ENCODE assay signal across 1 cellular context in genomic region chr6:158869604-158870417, GRCh38.
TF ChIP-seq lines count a peak whose summit lies in the region.

No MANE protein-coding gene starts in this region.

TF ChIP-seq in K562, 482 proteins besides CTCF, POLR2A, EP300 and RAD21 (continued from another document and continues in another):
- TF ChIP-seq MYC (IDR thresholded peaks at IDR 0.05; ENCODE audit: low read depth, low read length) (peak; percentile 41), MYC (CRISPR knock-in tag; IDR thresholded peaks at IDR 0.05; ENCODE audit: borderline replicate concordance, low read depth) (0 out of 2 replicates have a peak, but pooled peaks have one; percentile 36), NCOA4 (IDR thresholded peaks at IDR 0.05; ENCODE audit: partially characterized antibody) (no peak), FOXK1 (CRISPR knock-in tag; IDR thresholded peaks at IDR 0.05; ENCODE audit: borderline replicate concordance) (peak; percentile 83; the same call in 1 of the 2 replicates), ZSCAN32 (CRISPR knock-in tag; IDR thresholded peaks at IDR 0.05) (peak; percentile 12; the same call in 1 of the 2 replicates), ZSCAN29 (IDR thresholded peaks at IDR 0.05) (0 out of 2 replicates have a peak, but pooled peaks have one; percentile 20), HSF4 (CRISPR knock-in tag; IDR thresholded peaks at IDR 0.05; ENCODE audit: borderline replicate concordance) (no peak), ETV6 (IDR thresholded peaks at IDR 0.05; ENCODE audit: borderline replicate concordance in 1 of 2, low read depth in 2 of 2, low read length in 1 of 2) (peak in 1 of 2 experiments; percentile 27; a peak in 1 of 4 replicates), ETV6 (CRISPR knock-in tag; IDR thresholded peaks at IDR 0.05; ENCODE audit: borderline replicate concordance) (peak; percentile 94; the same call in 1 of the 2 replicates), TRIM28 (IDR thresholded peaks at IDR 0.05) (peak; percentile 58; the same call in 1 of the 2 replicates), RFX7 (CRISPR knock-in tag; IDR thresholded peaks at IDR 0.05) (no peak), CHD1 (IDR thresholded peaks at IDR 0.05; ENCODE audit: low read length) (peak; percentile 78), GTF2A2 (tag; IDR thresholded peaks at IDR 0.05) (peak; percentile 68; the same call in 1 of the 2 replicates), ZKSCAN1 (IDR thresholded peaks at IDR 0.05; ENCODE audit: low read depth, low read length) (peak; percentile 43; the same call in 1 of the 2 replicates), DMBX1 (CRISPR knock-in tag; IDR thresholded peaks at IDR 0.05; ENCODE audit: borderline replicate concordance) (peak; percentile 54), NR4A1 (CRISPR knock-in tag; IDR thresholded peaks at IDR 0.05) (peak; percentile 93; the same call in 1 of the 2 replicates), NR4A1 (tag; IDR thresholded peaks at IDR 0.05) (peak; percentile 15; the same call in 1 of the 2 replicates), NFE2 (IDR thresholded peaks at IDR 0.05; ENCODE audit: low read depth) (peak; percentile 18; the same call in 1 of the 2 replicates), RFX1 (IDR thresholded peaks at IDR 0.05) (peak; percentile 61), ZNF316 (IDR thresholded peaks at IDR 0.05) (no peak), SETDB1 (IDR thresholded peaks at IDR 0.05; ENCODE audit: low read length) (peak; percentile 24), MCM3 (IDR thresholded peaks at IDR 0.05) (no peak), ATF4 (CRISPR knock-in tag; IDR thresholded peaks at IDR 0.05) (0 out of 2 replicates have a peak, but pooled peaks have one; percentile 3), HDAC2 (IDR thresholded peaks at IDR 0.05) (no peak; the same call in none of the 2 replicates), CBX8 (IDR thresholded peaks at IDR 0.05; ENCODE audit: borderline replicate concordance, extremely low read depth, low read depth, low read length, poor library complexity, severe bottlenecking) (no peak), ZNF511 (CRISPR knock-in tag; IDR thresholded peaks at IDR 0.05) (peak; percentile 98), MYNN (IDR thresholded peaks at IDR 0.05) (no peak; the same call in 1 of the 2 replicates), MYNN (CRISPR knock-in tag; IDR thresholded peaks at IDR 0.05) (no peak), GABPA (tag; conservative IDR thresholded peaks at IDR 0.05; ENCODE audit: low read depth) (peak; percentile 83), PHF21A (IDR thresholded peaks at IDR 0.05; ENCODE audit: borderline replicate concordance, low read depth) (peak; percentile 28; the same call in 1 of the 2 replicates), SAFB (IDR thresholded peaks at IDR 0.05; ENCODE audit: borderline replicate concordance, low read depth, low read length) (no peak), ZNF224 (CRISPR knock-in tag; IDR thresholded peaks at IDR 0.05) (0 out of 2 replicates have a peak, but pooled peaks have one; percentile 74), E2F6 (IDR thresholded peaks at IDR 0.05; ENCODE audit: borderline replicate concordance in 1 of 2, extremely low read depth in 1 of 2, insufficient read depth in 1 of 2, insufficient read length in 1 of 2, low read depth in 1 of 2, low read length in 1 of 2, poor library complexity in 1 of 2, severe bottlenecking in 1 of 2) (peak; percentile 93 to 94), HINFP (tag; conservative IDR thresholded peaks at IDR 0.05; ENCODE audit: low read depth) (peak; percentile 99), TBP (optimal IDR thresholded peaks at IDR 0.05; ENCODE audit: low read depth, low read length) (peak; percentile 89), VEZF1 (CRISPR knock-in tag; IDR thresholded peaks at IDR 0.05) (peak; percentile 94), ZNF699 (CRISPR knock-in tag; IDR thresholded peaks at IDR 0.05; ENCODE audit: insufficient replicate concordance) (no peak), RB1 (IDR thresholded peaks at IDR 0.05; ENCODE audit: low read depth) (peak; percentile 48), ZFP36 (IDR thresholded peaks at IDR 0.05; ENCODE audit: low read depth, low read length, partially characterized antibody) (peak; percentile 57), STAT5A (IDR thresholded peaks at IDR 0.05; ENCODE audit: borderline replicate concordance, low read length) (peak; percentile 26; the same call in 1 of the 2 replicates), MTA1 (IDR thresholded peaks at IDR 0.05; ENCODE audit: borderline replicate concordance) (peak; percentile 11), ZBTB9 (CRISPR knock-in tag; IDR thresholded peaks at IDR 0.05) (peak; percentile 74), HNRNPLL (IDR thresholded peaks at IDR 0.05; ENCODE audit: low read depth, low read length, poor library complexity, severe bottlenecking) (peak; percentile 70), STAT6 (CRISPR knock-in tag; IDR thresholded peaks at IDR 0.05) (no peak; the same call in 1 of the 2 replicates), RBFOX2 (IDR thresholded peaks at IDR 0.05; ENCODE audit: low read depth, low read length) (peak; percentile 94), HOXB6 (CRISPR knock-in tag; IDR thresholded peaks at IDR 0.05; ENCODE audit: borderline replicate concordance) (no peak), TCF7L2 (IDR thresholded peaks at IDR 0.05; ENCODE audit: low read depth, low read length) (peak; percentile 20; the same call in 1 of the 2 replicates), PHF20 (IDR thresholded peaks at IDR 0.05; ENCODE audit: partially characterized antibody) (peak; percentile 15), TCF7 (IDR thresholded peaks at IDR 0.05; ENCODE audit: borderline replicate concordance) (0 out of 2 replicates have a peak, but pooled peaks have one; percentile 43), CBX3 (IDR thresholded peaks at IDR 0.05; ENCODE audit: borderline replicate concordance in 1 of 2, low read length in 2 of 2) (peak in 1 of 2 experiments; percentile 95; a peak in 2 of 3 replicates)
- TF ChIP-seq, protein P1, sequence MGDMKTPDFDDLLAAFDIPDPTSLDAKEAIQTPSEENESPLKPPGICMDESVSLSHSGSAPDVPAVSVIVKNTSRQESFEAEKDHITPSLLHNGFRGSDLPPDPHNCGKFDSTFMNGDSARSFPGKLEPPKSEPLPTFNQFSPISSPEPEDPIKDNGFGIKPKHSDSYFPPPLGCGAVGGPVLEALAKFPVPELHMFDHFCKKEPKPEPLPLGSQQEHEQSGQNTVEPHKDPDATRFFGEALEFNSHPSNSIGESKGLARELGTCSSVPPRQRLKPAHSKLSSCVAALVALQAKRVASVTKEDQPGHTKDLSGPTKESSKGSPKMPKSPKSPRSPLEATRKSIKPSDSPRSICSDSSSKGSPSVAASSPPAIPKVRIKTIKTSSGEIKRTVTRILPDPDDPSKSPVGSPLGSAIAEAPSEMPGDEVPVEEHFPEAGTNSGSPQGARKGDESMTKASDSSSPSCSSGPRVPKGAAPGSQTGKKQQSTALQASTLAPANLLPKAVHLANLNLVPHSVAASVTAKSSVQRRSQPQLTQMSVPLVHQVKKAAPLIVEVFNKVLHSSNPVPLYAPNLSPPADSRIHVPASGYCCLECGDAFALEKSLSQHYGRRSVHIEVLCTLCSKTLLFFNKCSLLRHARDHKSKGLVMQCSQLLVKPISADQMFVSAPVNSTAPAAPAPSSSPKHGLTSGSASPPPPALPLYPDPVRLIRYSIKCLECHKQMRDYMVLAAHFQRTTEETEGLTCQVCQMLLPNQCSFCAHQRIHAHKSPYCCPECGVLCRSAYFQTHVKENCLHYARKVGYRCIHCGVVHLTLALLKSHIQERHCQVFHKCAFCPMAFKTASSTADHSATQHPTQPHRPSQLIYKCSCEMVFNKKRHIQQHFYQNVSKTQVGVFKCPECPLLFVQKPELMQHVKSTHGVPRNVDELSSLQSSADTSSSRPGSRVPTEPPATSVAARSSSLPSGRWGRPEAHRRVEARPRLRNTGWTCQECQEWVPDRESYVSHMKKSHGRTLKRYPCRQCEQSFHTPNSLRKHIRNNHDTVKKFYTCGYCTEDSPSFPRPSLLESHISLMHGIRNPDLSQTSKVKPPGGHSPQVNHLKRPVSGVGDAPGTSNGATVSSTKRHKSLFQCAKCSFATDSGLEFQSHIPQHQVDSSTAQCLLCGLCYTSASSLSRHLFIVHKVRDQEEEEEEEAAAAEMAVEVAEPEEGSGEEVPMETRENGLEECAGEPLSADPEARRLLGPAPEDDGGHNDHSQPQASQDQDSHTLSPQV (IDR thresholded peaks at IDR 0.05): peak; percentile 85
- TF ChIP-seq, protein P2, sequence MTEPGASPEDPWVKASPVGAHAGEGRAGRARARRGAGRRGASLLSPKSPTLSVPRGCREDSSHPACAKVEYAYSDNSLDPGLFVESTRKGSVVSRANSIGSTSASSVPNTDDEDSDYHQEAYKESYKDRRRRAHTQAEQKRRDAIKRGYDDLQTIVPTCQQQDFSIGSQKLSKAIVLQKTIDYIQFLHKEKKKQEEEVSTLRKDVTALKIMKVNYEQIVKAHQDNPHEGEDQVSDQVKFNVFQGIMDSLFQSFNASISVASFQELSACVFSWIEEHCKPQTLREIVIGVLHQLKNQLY (CRISPR knock-in tag; conservative IDR thresholded peaks at IDR 0.05): peak in 1 of 2 experiments; percentile 28; a peak in 1 of 4 replicates
- TF ChIP-seq, protein P3, sequence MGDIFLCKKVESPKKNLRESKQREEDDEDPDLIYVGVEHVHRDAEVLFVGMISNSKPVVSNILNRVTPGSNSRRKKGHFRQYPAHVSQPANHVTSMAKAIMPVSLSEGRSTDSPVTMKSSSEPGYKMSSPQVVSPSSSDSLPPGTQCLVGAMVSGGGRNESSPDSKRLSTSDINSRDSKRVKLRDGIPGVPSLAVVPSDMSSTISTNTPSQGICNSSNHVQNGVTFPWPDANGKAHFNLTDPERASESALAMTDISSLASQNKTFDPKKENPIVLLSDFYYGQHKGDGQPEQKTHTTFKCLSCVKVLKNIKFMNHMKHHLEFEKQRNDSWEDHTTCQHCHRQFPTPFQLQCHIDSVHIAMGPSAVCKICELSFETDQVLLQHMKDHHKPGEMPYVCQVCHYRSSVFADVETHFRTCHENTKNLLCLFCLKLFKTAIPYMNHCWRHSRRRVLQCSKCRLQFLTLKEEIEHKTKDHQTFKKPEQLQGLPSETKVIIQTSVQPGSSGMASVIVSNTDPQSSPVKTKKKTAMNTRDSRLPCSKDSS (IDR thresholded peaks at IDR 0.05; ENCODE audit: low read depth, partially characterized antibody): no peak
